In genomic region chr12:64671682-64672081, GRCh38 we compare ENCODE assay signal across 11 cellular contexts.
DNase-seq lines count a peak whose midpoint lies in the region; ATAC-seq and TF ChIP-seq lines count a peak whose summit lies in the region.
"Had no signal": no experiment of that assay in that cellular context is flagged by ENCODE, and none has a peak within 500 bp of the region (broad histone marks: within the 10 kb centered on the region; RNA-seq: fewer than 3 reads in every experiment).

No MANE protein-coding gene starts in this region.

- H3K4me1 ChIP-seq in right atrium auricular region = peaks cover 0 to 96% of the 10 kb centered on the region in 2 donors

- peak overlapping the region; percentile 99 for H3K27ac Mint-ChIP-seq in activated CD4-positive, alpha-beta T cell treated with anti-CD3 and anti-CD28 coated beads, Interleukin-2, amount 10 ng/mL, durations not matched to agents 7 days and 5 days
- peak overlapping the region; percentile 98 for H3K27ac Mint-ChIP-seq in activated CD8-positive, alpha-beta T cell treated with anti-CD3 and anti-CD28 coated beads, Interleukin-2, amount 10 ng/mL, durations not matched to agents 7 days and 5 days
- H3K27ac Mint-ChIP-seq in stimulated activated memory B cell treated with anti-CD40 and anti-IgM and Interleukin-4, amounts not matched to agents 10 μg/mL and 1 μg/mL and 100 μg/mL, for 72 hours = peak overlapping the region; percentile 87

- H3K9me3 Mint-ChIP-seq in activated CD4-positive, alpha-beta T cell treated with anti-CD3 and anti-CD28 coated beads, Interleukin-2, amount 10 ng/mL, durations not matched to agents 7 days and 5 days = no peaks in the 10 kb centered on the region
- no peaks in the 10 kb centered on the region for H3K9me3 Mint-ChIP-seq in activated CD8-positive, alpha-beta T cell treated with anti-CD3 and anti-CD28 coated beads, Interleukin-2, amount 10 ng/mL, durations not matched to agents 7 days and 5 days (ENCODE audit: insufficient read depth)
- H3K9me3 Mint-ChIP-seq in stimulated activated memory B cell treated with anti-CD40 and anti-IgM and Interleukin-4, amounts not matched to agents 10 μg/mL and 1 μg/mL and 100 μg/mL, for 72 hours = no peaks in the 10 kb centered on the region

- no peaks in the 10 kb centered on the region for H3K9me3 ChIP-seq in right atrium auricular region

- no peaks in the 10 kb centered on the region for H3K27me3 Mint-ChIP-seq in activated CD4-positive, alpha-beta T cell treated with anti-CD3 and anti-CD28 coated beads, Interleukin-2, amount 10 ng/mL, durations not matched to agents 7 days and 5 days
- no peaks in the 10 kb centered on the region for H3K27me3 Mint-ChIP-seq in activated CD8-positive, alpha-beta T cell treated with anti-CD3 and anti-CD28 coated beads, Interleukin-2, amount 10 ng/mL, durations not matched to agents 7 days and 5 days (ENCODE audit: low read depth)
- no peaks in the 10 kb centered on the region for H3K27me3 Mint-ChIP-seq in stimulated activated memory B cell treated with anti-CD40 and anti-IgM and Interleukin-4, amounts not matched to agents 10 μg/mL and 1 μg/mL and 100 μg/mL, for 72 hours

- CTCF ChIA-PET in activated CD4-positive, alpha-beta T cell treated with anti-CD3 and anti-CD28 coated beads, Interleukin-2, amount 10 ng/mL, durations not matched to agents 7 days and 5 days (lab: Charles Lee) = interaction anchor here (1.2 to 2.2 kb wide), 3 partner anchors 9 to 20 kb away, joined by 3 to 9 read pairs (median 8); no protein-coding TSS in a partner anchor
- CTCF ChIA-PET in activated CD8-positive, alpha-beta T cell treated with anti-CD3 and anti-CD28 coated beads, Interleukin-2, amount 10 ng/mL, durations not matched to agents 7 days and 5 days (lab: Charles Lee) = no interaction called here

- H3K27me3 ChIP-seq in right atrium auricular region = no peaks in the 10 kb centered on the region

- DNase-seq in activated CD4-positive, alpha-beta T cell treated with anti-CD3 and anti-CD28 coated beads, Interleukin-2, amount 10 ng/mL, durations not matched to agents 7 days and 5 days = no peak
- DNase-seq in activated CD4-positive, alpha-beta T cell treated with anti-CD3 and anti-CD28 coated beads, Interleukin-2, amount 50 U/mL, for 48 hours = no peak
- DNase-seq in activated CD8-positive, alpha-beta T cell treated with anti-CD3 and anti-CD28 coated beads, Interleukin-2, amount 10 ng/mL, durations not matched to agents 7 days and 5 days = no peak
- no peak for DNase-seq in right atrium auricular region (ENCODE audit: low spot score)
- DNase-seq in inferior parietal cortex (ENCODE audit: extremely low spot score) = no peak
- DNase-seq in midbrain (lab: John Stamatoyannopoulos, UW) = no peak
- DNase-seq: central memory CD4-positive, alpha-beta T cell; GDM1; stimulated activated CD4-positive, alpha-beta T cell treated with anti-CD3 and anti-CD28 coated beads, Interleukin-4, amount 100 ng/mL, for 1 hour had no signal

- ATAC-seq in activated CD8-positive, alpha-beta T cell treated with anti-CD3 and anti-CD28 coated beads, Interleukin-2, amount 10 ng/mL, durations not matched to agents 7 days and 5 days = no peak
- ATAC-seq in stimulated activated memory B cell treated with anti-CD40 and anti-IgM and Interleukin-4, amounts not matched to agents 10 μg/mL and 1 μg/mL and 100 μg/mL, for 72 hours = no peak
- no peak for ATAC-seq in GM21381 (IDR thresholded peaks at IDR 0.05; ENCODE audit: unreplicated experiment)

- TF ChIP-seq CTCF in right atrium auricular region (IDR thresholded peaks at IDR 0.05) = no peak

- H3K27ac ChIP-seq in right atrium auricular region = peak overlapping the region; percentile 84 to 94

- no peaks in the 10 kb centered on the region for H3K36me3 ChIP-seq in right atrium auricular region

- H3K4me3 ChIP-seq in right atrium auricular region = no peak overlapping the region

- H3K36me3 Mint-ChIP-seq in activated CD4-positive, alpha-beta T cell treated with anti-CD3 and anti-CD28 coated beads, Interleukin-2, amount 10 ng/mL, durations not matched to agents 7 days and 5 days (ENCODE audit: low read depth) = peaks cover 54% of the 10 kb centered on the region
- peaks cover 30% of the 10 kb centered on the region for H3K36me3 Mint-ChIP-seq in activated CD8-positive, alpha-beta T cell treated with anti-CD3 and anti-CD28 coated beads, Interleukin-2, amount 10 ng/mL, durations not matched to agents 7 days and 5 days (ENCODE audit: low read depth)
- peaks cover 5% of the 10 kb centered on the region for H3K36me3 Mint-ChIP-seq in stimulated activated memory B cell treated with anti-CD40 and anti-IgM and Interleukin-4, amounts not matched to agents 10 μg/mL and 1 μg/mL and 100 μg/mL, for 72 hours

- H3K4me3 Mint-ChIP-seq in activated CD4-positive, alpha-beta T cell treated with anti-CD3 and anti-CD28 coated beads, Interleukin-2, amount 10 ng/mL, durations not matched to agents 7 days and 5 days = peak overlapping the region; percentile 85
- peak overlapping the region; percentile 87 for H3K4me3 Mint-ChIP-seq in activated CD8-positive, alpha-beta T cell treated with anti-CD3 and anti-CD28 coated beads, Interleukin-2, amount 10 ng/mL, durations not matched to agents 7 days and 5 days
- peak overlapping the region; percentile 5 for H3K4me3 Mint-ChIP-seq in stimulated activated memory B cell treated with anti-CD40 and anti-IgM and Interleukin-4, amounts not matched to agents 10 μg/mL and 1 μg/mL and 100 μg/mL, for 72 hours

- POLR2A ChIA-PET in activated CD4-positive, alpha-beta T cell treated with anti-CD3 and anti-CD28 coated beads, Interleukin-2, amount 10 ng/mL, durations not matched to agents 7 days and 5 days (lab: Charles Lee) = no interaction called here
- POLR2A ChIA-PET in activated CD8-positive, alpha-beta T cell treated with anti-CD3 and anti-CD28 coated beads, Interleukin-2, amount 10 ng/mL, durations not matched to agents 7 days and 5 days (lab: Charles Lee) = no interaction called here

- H3K4me1 Mint-ChIP-seq in activated CD4-positive, alpha-beta T cell treated with anti-CD3 and anti-CD28 coated beads, Interleukin-2, amount 10 ng/mL, durations not matched to agents 7 days and 5 days = peaks cover 91% of the 10 kb centered on the region
- peaks cover 89% of the 10 kb centered on the region for H3K4me1 Mint-ChIP-seq in activated CD8-positive, alpha-beta T cell treated with anti-CD3 and anti-CD28 coated beads, Interleukin-2, amount 10 ng/mL, durations not matched to agents 7 days and 5 days (ENCODE audit: low read depth)
- H3K4me1 Mint-ChIP-seq in stimulated activated memory B cell treated with anti-CD40 and anti-IgM and Interleukin-4, amounts not matched to agents 10 μg/mL and 1 μg/mL and 100 μg/mL, for 72 hours = peaks cover 89% of the 10 kb centered on the region

Comparison
In these comparisons a context has a peak if more than half of its experiments do, and no peak if none do; other contexts are left out.
1. H3K4me3 Mint-ChIP-seq: peak in every context shown above with its lines; median percentile 87 in activated CD8-positive, alpha-beta T cell treated with anti-CD3 and anti-CD28 coated beads, Interleukin-2, amount 10 ng/mL, durations not matched to agents 7 days and 5 days; 85 in activated CD4-positive, alpha-beta T cell treated with anti-CD3 and anti-CD28 coated beads, Interleukin-2, amount 10 ng/mL, durations not matched to agents 7 days and 5 days; 5 in stimulated activated memory B cell treated with anti-CD40 and anti-IgM and Interleukin-4, amounts not matched to agents 10 μg/mL and 1 μg/mL and 100 μg/mL, for 72 hours.